1 cellular context compared by ENCODE assay signal in genomic region chr18:10898417-10898974, GRCh38.
TF ChIP-seq lines count a peak whose summit lies in the region.

No MANE protein-coding gene starts in this region.

TF ChIP-seq in GM12878, 131 proteins besides CTCF, POLR2A, EP300 and RAD21 (continued from another document and continues in another):
- TF ChIP-seq, protein P1, sequence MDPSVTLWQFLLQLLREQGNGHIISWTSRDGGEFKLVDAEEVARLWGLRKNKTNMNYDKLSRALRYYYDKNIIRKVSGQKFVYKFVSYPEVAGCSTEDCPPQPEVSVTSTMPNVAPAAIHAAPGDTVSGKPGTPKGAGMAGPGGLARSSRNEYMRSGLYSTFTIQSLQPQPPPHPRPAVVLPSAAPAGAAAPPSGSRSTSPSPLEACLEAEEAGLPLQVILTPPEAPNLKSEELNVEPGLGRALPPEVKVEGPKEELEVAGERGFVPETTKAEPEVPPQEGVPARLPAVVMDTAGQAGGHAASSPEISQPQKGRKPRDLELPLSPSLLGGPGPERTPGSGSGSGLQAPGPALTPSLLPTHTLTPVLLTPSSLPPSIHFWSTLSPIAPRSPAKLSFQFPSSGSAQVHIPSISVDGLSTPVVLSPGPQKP (IDR thresholded peaks at IDR 0.05; ENCODE audit: low read depth, low read length), result no peak
- TF ChIP-seq NR2F1 (conservative IDR thresholded peaks at IDR 0.05) (no peak), STAT3 (IDR thresholded peaks at IDR 0.05; ENCODE audit: low read depth, low read length) (no peak), ZNF622 (IDR thresholded peaks at IDR 0.05) (no peak), SREBF2 (IDR thresholded peaks at IDR 0.05; ENCODE audit: low read length) (no peak), MEF2A (IDR thresholded peaks at IDR 0.05; ENCODE audit: insufficient read depth, low read depth, low read length) (no peak), FOXM1 (IDR thresholded peaks at IDR 0.05; ENCODE audit: low read depth, low read length) (no peak), ESRRA (IDR thresholded peaks at IDR 0.05; ENCODE audit: low read length) (no peak), DPF2 (IDR thresholded peaks at IDR 0.05) (peak; percentile 57; the same call in 1 of the 2 replicates), WRNIP1 (IDR thresholded peaks at IDR 0.05; ENCODE audit: borderline replicate concordance, low read depth, low read length) (no peak), RAD51 (IDR thresholded peaks at IDR 0.05) (no peak), PRDM15 (CRISPR knock-in tag; IDR thresholded peaks at IDR 0.05) (no peak), MTA3 (IDR thresholded peaks at IDR 0.05; ENCODE audit: borderline replicate concordance, low read length) (no peak), ZZZ3 (IDR thresholded peaks at IDR 0.05; ENCODE audit: control insufficient read depth, insufficient read length, low read depth) (no peak), SIN3A (IDR thresholded peaks at IDR 0.05; ENCODE audit: low read depth, low read length) (no peak), ZNF207 (IDR thresholded peaks at IDR 0.05; ENCODE audit: borderline replicate concordance) (no peak), SUPT20H (IDR thresholded peaks at IDR 0.05; ENCODE audit: borderline replicate concordance, control insufficient read depth, low read depth, low read length) (no peak), HCFC1 (IDR thresholded peaks at IDR 0.05; ENCODE audit: low read length) (no peak), ASH2L (IDR thresholded peaks at IDR 0.05; ENCODE audit: borderline replicate concordance, low read depth) (no peak), E4F1 (IDR thresholded peaks at IDR 0.05; ENCODE audit: borderline replicate concordance, partially characterized antibody) (no peak), KDM1A (IDR thresholded peaks at IDR 0.05; ENCODE audit: borderline replicate concordance) (no peak), TCF7 (IDR thresholded peaks at IDR 0.05; ENCODE audit: borderline replicate concordance) (no peak), RBBP5 (conservative IDR thresholded peaks at IDR 0.05) (no peak), PML (IDR thresholded peaks at IDR 0.05; ENCODE audit: low read length) (no peak), JUNB (IDR thresholded peaks at IDR 0.05) (peak; percentile 30; the same call in 1 of the 2 replicates), BMI1 (IDR thresholded peaks at IDR 0.05; ENCODE audit: borderline replicate concordance) (no peak), BHLHE40 (IDR thresholded peaks at IDR 0.05; ENCODE audit: borderline replicate concordance in 1 of 2, low read depth in 2 of 2, low read length in 1 of 2) (no peak), SRF (IDR thresholded peaks at IDR 0.05; ENCODE audit: low read depth in 2 of 2, low read length in 2 of 2) (no peak), ZBED1 (IDR thresholded peaks at IDR 0.05; ENCODE audit: borderline replicate concordance) (no peak), POU2F2 (IDR thresholded peaks at IDR 0.05; ENCODE audit: borderline replicate concordance, low read depth, low read length) (peak; percentile 93; the same call in 2 of the 3 replicates), RB1 (IDR thresholded peaks at IDR 0.05; ENCODE audit: borderline replicate concordance) (no peak), NR2C2 (IDR thresholded peaks at IDR 0.05; ENCODE audit: borderline replicate concordance, control insufficient read depth, insufficient read length, low read depth) (no peak), TAF1 (IDR thresholded peaks at IDR 0.05; ENCODE audit: borderline replicate concordance, low read depth, low read length) (no peak), TCF3 (IDR thresholded peaks at IDR 0.05; ENCODE audit: borderline replicate concordance, insufficient read depth, low read depth, low read length) (no peak), EGR1 (IDR thresholded peaks at IDR 0.05; ENCODE audit: borderline replicate concordance in 1 of 2, low read depth in 2 of 2, low read length in 2 of 2) (no peak), CBFB (IDR thresholded peaks at IDR 0.05; ENCODE audit: low read depth) (0 out of 2 replicates have a peak, but pooled peaks have one; percentile 35), CUX1 (IDR thresholded peaks at IDR 0.05; ENCODE audit: insufficient replicate concordance, low read depth, low read length) (no peak)
- TF ChIP-seq, protein P2, sequence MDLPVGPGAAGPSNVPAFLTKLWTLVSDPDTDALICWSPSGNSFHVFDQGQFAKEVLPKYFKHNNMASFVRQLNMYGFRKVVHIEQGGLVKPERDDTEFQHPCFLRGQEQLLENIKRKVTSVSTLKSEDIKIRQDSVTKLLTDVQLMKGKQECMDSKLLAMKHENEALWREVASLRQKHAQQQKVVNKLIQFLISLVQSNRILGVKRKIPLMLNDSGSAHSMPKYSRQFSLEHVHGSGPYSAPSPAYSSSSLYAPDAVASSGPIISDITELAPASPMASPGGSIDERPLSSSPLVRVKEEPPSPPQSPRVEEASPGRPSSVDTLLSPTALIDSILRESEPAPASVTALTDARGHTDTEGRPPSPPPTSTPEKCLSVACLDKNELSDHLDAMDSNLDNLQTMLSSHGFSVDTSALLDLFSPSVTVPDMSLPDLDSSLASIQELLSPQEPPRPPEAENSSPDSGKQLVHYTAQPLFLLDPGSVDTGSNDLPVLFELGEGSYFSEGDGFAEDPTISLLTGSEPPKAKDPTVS (IDR thresholded peaks at IDR 0.05; ENCODE audit: low read depth, low read length), result no peak
- TF ChIP-seq, protein P3, sequence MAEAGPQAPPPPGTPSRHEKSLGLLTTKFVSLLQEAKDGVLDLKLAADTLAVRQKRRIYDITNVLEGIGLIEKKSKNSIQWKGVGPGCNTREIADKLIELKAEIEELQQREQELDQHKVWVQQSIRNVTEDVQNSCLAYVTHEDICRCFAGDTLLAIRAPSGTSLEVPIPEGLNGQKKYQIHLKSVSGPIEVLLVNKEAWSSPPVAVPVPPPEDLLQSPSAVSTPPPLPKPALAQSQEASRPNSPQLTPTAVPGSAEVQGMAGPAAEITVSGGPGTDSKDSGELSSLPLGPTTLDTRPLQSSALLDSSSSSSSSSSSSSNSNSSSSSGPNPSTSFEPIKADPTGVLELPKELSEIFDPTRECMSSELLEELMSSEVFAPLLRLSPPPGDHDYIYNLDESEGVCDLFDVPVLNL (IDR thresholded peaks at IDR 0.05; ENCODE audit: low read depth, low read length), result no peak
- TF ChIP-seq, protein P4, sequence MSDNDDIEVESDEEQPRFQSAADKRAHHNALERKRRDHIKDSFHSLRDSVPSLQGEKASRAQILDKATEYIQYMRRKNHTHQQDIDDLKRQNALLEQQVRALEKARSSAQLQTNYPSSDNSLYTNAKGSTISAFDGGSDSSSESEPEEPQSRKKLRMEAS (IDR thresholded peaks at IDR 0.05; ENCODE audit: low read depth, low read length), result no peak
- TF ChIP-seq, protein P5, sequence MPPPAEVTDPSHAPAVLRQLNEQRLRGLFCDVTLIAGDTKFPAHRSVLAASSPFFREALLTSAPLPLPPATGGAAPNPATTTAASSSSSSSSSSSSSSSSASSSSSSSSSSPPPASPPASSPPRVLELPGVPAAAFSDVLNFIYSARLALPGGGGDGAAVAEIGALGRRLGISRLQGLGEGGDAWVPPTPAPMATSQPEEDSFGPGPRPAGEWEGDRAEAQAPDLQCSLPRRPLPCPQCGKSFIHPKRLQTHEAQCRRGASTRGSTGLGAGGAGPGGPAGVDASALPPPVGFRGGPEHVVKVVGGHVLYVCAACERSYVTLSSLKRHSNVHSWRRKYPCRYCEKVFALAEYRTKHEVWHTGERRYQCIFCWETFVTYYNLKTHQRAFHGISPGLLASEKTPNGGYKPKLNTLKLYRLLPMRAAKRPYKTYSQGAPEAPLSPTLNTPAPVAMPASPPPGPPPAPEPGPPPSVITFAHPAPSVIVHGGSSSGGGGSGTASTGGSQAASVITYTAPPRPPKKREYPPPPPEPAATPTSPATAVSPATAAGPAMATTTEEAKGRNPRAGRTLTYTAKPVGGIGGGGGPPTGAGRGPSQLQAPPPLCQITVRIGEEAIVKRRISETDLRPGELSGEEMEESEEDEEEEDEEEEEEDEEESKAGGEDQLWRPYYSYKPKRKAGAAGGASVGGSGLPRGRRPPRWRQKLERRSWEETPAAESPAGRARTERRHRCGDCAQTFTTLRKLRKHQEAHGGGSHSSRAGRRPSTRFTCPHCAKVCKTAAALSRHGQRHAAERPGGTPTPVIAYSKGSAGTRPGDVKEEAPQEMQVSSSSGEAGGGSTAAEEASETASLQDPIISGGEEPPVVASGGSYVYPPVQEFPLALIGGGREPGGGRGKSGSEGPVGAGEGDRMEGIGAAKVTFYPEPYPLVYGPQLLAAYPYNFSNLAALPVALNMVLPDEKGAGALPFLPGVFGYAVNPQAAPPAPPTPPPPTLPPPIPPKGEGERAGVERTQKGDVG (CRISPR knock-in tag; IDR thresholded peaks at IDR 0.05), result no peak
- TF ChIP-seq, protein P6, sequence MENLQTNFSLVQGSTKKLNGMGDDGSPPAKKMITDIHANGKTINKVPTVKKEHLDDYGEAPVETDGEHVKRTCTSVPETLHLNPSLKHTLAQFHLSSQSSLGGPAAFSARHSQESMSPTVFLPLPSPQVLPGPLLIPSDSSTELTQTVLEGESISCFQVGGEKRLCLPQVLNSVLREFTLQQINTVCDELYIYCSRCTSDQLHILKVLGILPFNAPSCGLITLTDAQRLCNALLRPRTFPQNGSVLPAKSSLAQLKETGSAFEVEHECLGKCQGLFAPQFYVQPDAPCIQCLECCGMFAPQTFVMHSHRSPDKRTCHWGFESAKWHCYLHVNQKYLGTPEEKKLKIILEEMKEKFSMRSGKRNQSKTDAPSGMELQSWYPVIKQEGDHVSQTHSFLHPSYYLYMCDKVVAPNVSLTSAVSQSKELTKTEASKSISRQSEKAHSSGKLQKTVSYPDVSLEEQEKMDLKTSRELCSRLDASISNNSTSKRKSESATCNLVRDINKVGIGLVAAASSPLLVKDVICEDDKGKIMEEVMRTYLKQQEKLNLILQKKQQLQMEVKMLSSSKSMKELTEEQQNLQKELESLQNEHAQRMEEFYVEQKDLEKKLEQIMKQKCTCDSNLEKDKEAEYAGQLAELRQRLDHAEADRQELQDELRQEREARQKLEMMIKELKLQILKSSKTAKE (IDR thresholded peaks at IDR 0.05; ENCODE audit: low read depth, poor library complexity, severe bottlenecking), result no peak
